In genomic region chr2:241368643-241369042, GRCh38 we compare ENCODE assay signal across 24 cellular contexts.
"Had no signal": no experiment of that assay in that cellular context is flagged by ENCODE, and none has a peak within 500 bp of the region (broad histone marks: within the 10 kb centered on the region; RNA-seq: fewer than 3 reads in every experiment).

No MANE protein-coding gene starts in this region.

- FAIRE-seq: colon, endothelial cell of umbilical vein had no signal

- H3K27ac ChIP-seq: foreskin keratinocyte, hepatocyte, neutrophil, sigmoid colon, skin epidermis, stomach, upper lobe of left lung, uterus had no signal

- ATAC-seq: foreskin keratinocyte; left colon; left ventricle myocardium superior; naive thymus-derived CD4-positive, alpha-beta T cell had no signal

- H3K9me3 ChIP-seq: neutrophil, sigmoid colon, stomach, upper lobe of left lung, uterus had no signal

- H2AFZ ChIP-seq: hepatocyte had no signal

- H3K9me3 Mint-ChIP-seq: dendritic cell treated with granulocyte-macrophage colony-stimulating factor and Interleukin-4, amounts not matched to agents 40 ng/mL and 50 ng/mL, for 4 days; endodermal cell; naive thymus-derived CD4-positive, alpha-beta T cell had no signal

- H3K4me3 Mint-ChIP-seq: dendritic cell treated with granulocyte-macrophage colony-stimulating factor and Interleukin-4, amounts not matched to agents 40 ng/mL and 50 ng/mL, for 4 days; endodermal cell; naive thymus-derived CD4-positive, alpha-beta T cell had no signal

- H3K4me1 Mint-ChIP-seq: endodermal cell had no signal

- DNase-seq: endodermal cell; erythroblast; foreskin keratinocyte; head of caudate nucleus; left colon; left ventricle myocardium superior; mesendoderm; naive thymus-derived CD4-positive, alpha-beta T cell; posterior cingulate gyrus; sigmoid colon; stimulated activated CD4-positive, alpha-beta T cell treated with anti-CD3 and anti-CD28 coated beads, Interleukin-2, amount 100 ng/mL, for 24 hours; stimulated activated CD4-positive, alpha-beta T cell treated with anti-CD3 and anti-CD28 coated beads, Interleukin-4, amount 100 ng/mL, for 4 hours; stimulated activated naive CD4-positive, alpha-beta T cell; stomach; substantia nigra; upper lobe of left lung; uterus had no signal

- H3K36me3 ChIP-seq: neutrophil, sigmoid colon, uterus had no signal

- H3K27me3 Mint-ChIP-seq: dendritic cell treated with granulocyte-macrophage colony-stimulating factor and Interleukin-4, amounts not matched to agents 40 ng/mL and 50 ng/mL, for 4 days; naive thymus-derived CD4-positive, alpha-beta T cell had no signal

- H3K4me3 ChIP-seq: hepatocyte, lung, sigmoid colon, skin epidermis, stomach, upper lobe of left lung, uterus had no signal

- H3K4me1 ChIP-seq: foreskin keratinocyte, uterus had no signal

- H3K4me2 ChIP-seq: hepatocyte had no signal

- H3K27me3 ChIP-seq: foreskin keratinocyte, hepatocyte, neutrophil, sigmoid colon, stomach, upper lobe of left lung, uterus had no signal

- H3K27ac Mint-ChIP-seq: dendritic cell treated with granulocyte-macrophage colony-stimulating factor and Interleukin-4, amounts not matched to agents 40 ng/mL and 50 ng/mL, for 4 days; endodermal cell had no signal
